15 cellular contexts compared by ENCODE assay signal in the genomic region with DNA sequence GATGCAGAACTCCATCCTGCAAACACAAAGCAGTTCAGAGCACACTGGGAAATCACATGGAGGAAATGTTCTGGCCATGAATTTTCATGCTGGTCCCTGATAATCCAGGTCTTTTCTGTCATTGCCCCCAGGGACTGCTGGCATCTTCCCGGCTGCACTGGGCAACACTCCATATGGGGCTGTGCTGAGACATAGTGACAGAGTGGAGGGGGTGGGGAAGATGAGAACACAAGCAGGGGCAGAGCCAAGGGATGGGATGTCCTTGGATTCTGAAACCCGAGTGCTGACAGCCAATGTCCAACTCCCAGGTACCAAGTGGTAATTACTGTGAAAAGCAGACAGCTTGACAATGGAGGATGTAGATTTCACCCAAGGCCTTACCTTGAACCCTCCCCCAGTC.
DNase-seq lines count a peak whose midpoint lies in the region; ATAC-seq and TF ChIP-seq lines count a peak whose summit lies in the region.
"Had no signal": no experiment of that assay in that cellular context is flagged by ENCODE, and none has a peak within 500 bp of the region (broad histone marks: within the 10 kb centered on the region; RNA-seq: fewer than 3 reads in every experiment).

No MANE protein-coding gene starts in this region.

- H3K4me1 Mint-ChIP-seq in brain = peaks cover 74% of the 10 kb centered on the region
- H3K4me1 Mint-ChIP-seq in CD8-positive, alpha-beta memory T cell = peaks cover 20 to 28% (median 21%) of the 10 kb centered on the region in 3 donors

- peak overlapping the region in 4 of 5 experiments; percentile 0 to 62 (median 46) for H3K27ac Mint-ChIP-seq in brain
- no peak overlapping the region for H3K27ac Mint-ChIP-seq in CD8-positive, alpha-beta memory T cell
- H3K27ac Mint-ChIP-seq: CD4-positive, CD25-positive, alpha-beta regulatory T cell had no signal

- H3K9me3 ChIP-seq in CD8-positive, alpha-beta memory T cell (ENCODE audit: low read length) = no peaks in the 10 kb centered on the region

- no peak overlapping the region for H3K27ac ChIP-seq in CD8-positive, alpha-beta memory T cell (ENCODE audit: low read depth, low read length)

- intact Hi-C loops in Right ventricle myocardium superior (cut with DNase I) = no loop called here
- intact Hi-C loops in cardiac septum (cut with DNase I) = no loop called here

- DNase-seq in Right ventricle myocardium superior (no peak), cardiac septum (ENCODE audit: low spot score) (no peak), left kidney (ENCODE audit: low read depth, low spot score) (peak; percentile 73)
- DNase-seq in CD8-positive, alpha-beta memory T cell = no peak
- DNase-seq in activated CD4-positive, alpha-beta T cell treated with anti-CD3 and anti-CD28 coated beads, Interleukin-2, amount 50 U/mL, for 4 hours = no peak
- DNase-seq: CD4-positive, CD25-positive, alpha-beta regulatory T cell; KG1; NCI-H1048; NCI-H1436 treated with DMSO at 0.1 percent for 48 hours; NCI-H2081; NCI-H2227 treated with DMSO at 0.1 percent for 48 hours; NCI-H526 treated with DMSO at 0.1 percent for 48 hours had no signal

- peak; percentile 40 for ATAC-seq in Right ventricle myocardium superior (ENCODE audit: poor library complexity)
- no peak for ATAC-seq in GM21360 (IDR thresholded peaks at IDR 0.05; ENCODE audit: unreplicated experiment)
- ATAC-seq: HepG2 had no signal

- H3K36me3 ChIP-seq in CD8-positive, alpha-beta memory T cell (ENCODE audit: insufficient read depth, low read length) = no peaks in the 10 kb centered on the region

- H3K4me3 ChIP-seq in CD8-positive, alpha-beta memory T cell (ENCODE audit: low read length) = no peak overlapping the region

- H3K4me1 ChIP-seq in CD8-positive, alpha-beta memory T cell (ENCODE audit: insufficient read depth, low read length) = peaks cover 15% of the 10 kb centered on the region

- CTCF ChIA-PET in CD8-positive, alpha-beta memory T cell (lab: Charles Lee) = no interaction called here

- no peaks in the 10 kb centered on the region for H3K36me3 Mint-ChIP-seq in brain
- peaks cover 0 to 1% (median 0%) of the 10 kb centered on the region in 3 donors for H3K36me3 Mint-ChIP-seq in CD8-positive, alpha-beta memory T cell

- H3K4me3 Mint-ChIP-seq in brain = no peak overlapping the region
- no peak overlapping the region for H3K4me3 Mint-ChIP-seq in CD8-positive, alpha-beta memory T cell
- H3K4me3 Mint-ChIP-seq: CD4-positive, CD25-positive, alpha-beta regulatory T cell had no signal

- no peaks in the 10 kb centered on the region for H3K9me3 Mint-ChIP-seq in brain
- H3K9me3 Mint-ChIP-seq in CD8-positive, alpha-beta memory T cell = no peaks in the 10 kb centered on the region

- H3K27me3 Mint-ChIP-seq in brain = no peaks in the 10 kb centered on the region
- peaks cover 0 to 4% of the 10 kb centered on the region in 2 donors for H3K27me3 Mint-ChIP-seq in CD8-positive, alpha-beta memory T cell

- H3K27me3 ChIP-seq in CD8-positive, alpha-beta memory T cell (ENCODE audit: insufficient read depth, low read length, poor library complexity, severe bottlenecking) = no peaks in the 10 kb centered on the region

- POLR2A ChIA-PET in CD8-positive, alpha-beta memory T cell (lab: Charles Lee) = no interaction called here

- no peak for TF ChIP-seq CTCF in brain (conservative IDR thresholded peaks at IDR 0.05)

Comparison
In these comparisons a context has a peak if more than half of its experiments do, and no peak if none do; other contexts are left out.
1. H3K27ac Mint-ChIP-seq: peak in brain (4 of 5); none in CD8-positive, alpha-beta memory T cell (0 of 8).